Comparison of ENCODE assay signal across 8 cellular contexts in the genomic region with DNA sequence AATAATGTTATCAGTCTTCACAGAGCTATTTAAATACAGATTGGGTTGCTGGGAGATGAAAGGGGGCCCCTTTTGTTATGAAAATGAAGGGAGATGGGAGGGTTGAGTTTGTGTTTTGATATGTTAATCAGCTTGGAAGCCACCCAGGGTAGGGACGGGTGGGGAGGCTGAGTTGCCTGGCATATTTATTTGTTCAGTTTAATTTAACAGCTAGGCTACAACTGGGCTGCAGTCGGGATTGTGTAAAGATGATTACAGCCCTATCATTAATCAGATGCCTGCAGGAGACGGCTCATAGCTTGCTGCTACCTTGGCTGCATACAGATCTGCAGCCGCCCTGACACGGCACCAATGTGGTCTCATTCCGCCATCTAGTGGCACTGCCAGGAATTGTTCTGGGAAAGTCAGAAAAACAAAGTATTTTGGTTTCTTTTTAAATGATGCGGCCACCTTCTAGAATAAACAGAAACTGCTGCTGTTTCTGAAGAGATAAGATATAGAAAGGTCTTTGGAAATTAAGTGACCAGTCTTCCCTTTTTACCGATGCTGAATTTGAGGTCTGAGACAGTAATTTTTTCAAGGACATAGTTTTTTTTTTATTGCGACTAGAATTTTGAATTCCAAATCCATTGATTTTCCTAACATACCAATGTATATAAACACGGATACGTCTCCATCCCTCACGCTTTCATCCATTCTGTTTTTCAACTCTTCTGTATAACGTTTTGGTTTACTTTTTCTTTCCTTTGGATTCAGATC.
DNase-seq lines count a peak whose midpoint lies in the region; ATAC-seq and TF ChIP-seq lines count a peak whose summit lies in the region.

No MANE protein-coding gene starts in this region.

- dilution Hi-C loops in mammary epithelial cell (cut with HindIII; ENCODE audit: low sequenced_read_pairs) = no loop called here

- WGBS in mammary epithelial cell (ENCODE audit: low coverage, missing lambda C conversion rate) = 5% methylated on average over 12 of the region's 13 CpGs

- in situ Hi-C loops in mammary epithelial cell (cut with MboI; ENCODE audit: low sequenced_read_pairs in 2 of 2) = loop anchor here in 1 of 2 donors (25.0 kb wide), 1 partner anchor 1089 kb away; no protein-coding TSS in a partner anchor

- H3K4me1 ChIP-seq in mammary epithelial cell (ENCODE audit: insufficient read depth, low read length) = no peaks in the 10 kb centered on the region

- intact Hi-C loops in mammary epithelial cell (cut with micrococcal nuclease) = loop anchor here (1.0 to 5.0 kb wide), 5 partner anchors 26 to 984 kb away; a partner anchor contains a TSS

- H3K79me2 ChIP-seq in mammary epithelial cell (ENCODE audit: insufficient read depth, low read length) = no peaks in the 10 kb centered on the region

- peak overlapping the region; percentile 49 for H3K4me2 ChIP-seq in mammary epithelial cell (ENCODE audit: insufficient read depth, low read depth, low read length)

- H2AFZ ChIP-seq in mammary epithelial cell (ENCODE audit: low read depth, low read length) = peak overlapping the region; percentile 34

- H3K9me3 ChIP-seq in mammary epithelial cell (replicated peaks; ENCODE audit: insufficient read depth, low read length) = no peaks in the 10 kb centered on the region

- TF ChIP-seq CTCF in VCaP (conservative IDR thresholded peaks at IDR 0.05) (peak; percentile 100), mammary epithelial cell (conservative IDR thresholded peaks at IDR 0.05 in 1 of 2, IDR thresholded peaks at IDR 0.05 in 1 of 2; ENCODE audit: extremely low read depth in 1 of 2, insufficient read depth in 1 of 2, low read depth in 1 of 2, low read length in 2 of 2) (peak; percentile 85 to 89)

- CTCF ChIA-PET in mammary epithelial cell (lab: Charles Lee; ENCODE audit: low non-redundant PET) = interaction anchor here (0.6 to 0.9 kb wide), 3 partner anchors 516 to 1254 kb away, joined by 4 to 20 read pairs (median 8); no protein-coding TSS in a partner anchor

- DNase-seq in GM04504 (ENCODE audit: low read depth) (peak; percentile 45), M059J (ENCODE audit: low read depth) (peak; percentile 40), mammary epithelial cell (peak; percentile 28), iris pigment epithelial cell (ENCODE audit: low read depth) (peak; percentile 47)
- peak; percentile 18 to 30 for DNase-seq in stimulated activated CD4-positive, alpha-beta T cell treated with anti-CD3 and anti-CD28 coated beads, Interleukin-15, amount 100 ng/mL, for 1 hour (ENCODE audit: low read depth in 1 of 2, low spot score in 1 of 2)

- no peaks in the 10 kb centered on the region for H3K27me3 ChIP-seq in mammary epithelial cell (ENCODE audit: insufficient read depth, low read length)

- H3K27ac ChIP-seq in VCaP (no peak overlapping the region), mammary epithelial cell (ENCODE audit: insufficient read depth, low read depth, low read length) (no peak overlapping the region)

- ATAC-seq in GM18873 (IDR thresholded peaks at IDR 0.05; ENCODE audit: low FRiP score, unreplicated experiment) = no peak
- ATAC-seq in HG02973 (IDR thresholded peaks at IDR 0.05; ENCODE audit: unreplicated experiment) = no peak

- H3K4me3 ChIP-seq in mammary epithelial cell (replicated peaks in 1 of 3; ENCODE audit: insufficient read depth in 1 of 3, low read depth in 2 of 3, low read length in 3 of 3) = peak overlapping the region in 2 of 3 experiments; percentile 32 to 33

- no peaks in the 10 kb centered on the region for H3K36me3 ChIP-seq in mammary epithelial cell (ENCODE audit: insufficient read depth, low read length)

- no TSS peak for BruUV-seq in mammary epithelial cell (replicated peaks; lab: Mats Ljungman, UMichigan)

- no peak overlapping the region for H3K9ac ChIP-seq in mammary epithelial cell (ENCODE audit: insufficient read depth, low read length)

- no peaks in the 10 kb centered on the region for H4K20me1 ChIP-seq in mammary epithelial cell (ENCODE audit: insufficient read depth, low read length)
